Comparison of ENCODE assay signal across 8 cellular contexts in genomic region chr6:20403766-20404640, GRCh38. TPM values are rescaled to one million over a fixed set of nuclear protein-coding genes. Genes with fewer than 3 reads are reported as not detected.
DNase-seq lines count a peak whose midpoint lies in the region; ATAC-seq and TF ChIP-seq lines count a peak whose summit lies in the region.

No MANE protein-coding gene starts in this region.

- ATAC-seq in esophagus mucosa, result no peak

- H3K4me1 Mint-ChIP-seq in activated naive CD4-positive, alpha-beta T cell treated with anti-CD3 and anti-CD28 coated beads for 36 hours (ENCODE audit: low read depth), result peaks cover 37% of the 10 kb centered on the region
- H3K4me1 Mint-ChIP-seq in glutamatergic neuron (ENCODE audit: low read depth, unreplicated experiment), result no peaks in the 10 kb centered on the region

- peak; percentile 23 for DNase-seq in NCI-H1092 treated with DMSO at 0.1 percent for 48 hours (lab: John Stamatoyannopoulos, UW)
- DNase-seq in NCI-H1092 (lab: John Stamatoyannopoulos, UW), result no peak
- peak; percentile 53 for DNase-seq in HT-29 (ENCODE audit: low spot score)
- peak; percentile 73 for DNase-seq in SK-MEL-5 (ENCODE audit: low read depth, low spot score)
- DNase-seq in activated naive CD4-positive, alpha-beta T cell treated with anti-CD3 and anti-CD28 coated beads for 36 hours, result peak; percentile 84
- no peak for DNase-seq in glutamatergic neuron

- in situ Hi-C loops in SK-MEL-5 (cut with HindIII; ENCODE audit: low pct_unique_long_range_greater_than_20kb, low sequenced_read_pairs), result no loop called here

- H3K9me3 Mint-ChIP-seq in activated naive CD4-positive, alpha-beta T cell treated with anti-CD3 and anti-CD28 coated beads for 36 hours, result no peaks in the 10 kb centered on the region
- peaks cover 5% of the 10 kb centered on the region for H3K9me3 Mint-ChIP-seq in glutamatergic neuron (ENCODE audit: unreplicated experiment)

- CTCF ChIA-PET in activated naive CD4-positive, alpha-beta T cell treated with anti-CD3 and anti-CD28 coated beads for 36 hours (lab: Charles Lee), result interaction anchor here (0.5 to 3.0 kb wide), 26 partner anchors 10 to 1455 kb away, joined by 3 to 25 read pairs (median 4); no protein-coding TSS in a partner anchor

- no peaks in the 10 kb centered on the region for H3K4me1 ChIP-seq in rectal smooth muscle tissue (ENCODE audit: control insufficient read depth, insufficient read depth, low read length)

- peak overlapping the region; percentile 68 for H3K27ac ChIP-seq in rectal smooth muscle tissue (ENCODE audit: low read depth, low read length)

- peak overlapping the region; percentile 72 for H3K4me3 ChIP-seq in rectal smooth muscle tissue (ENCODE audit: low read length)

- H3K27ac Mint-ChIP-seq in activated naive CD4-positive, alpha-beta T cell treated with anti-CD3 and anti-CD28 coated beads for 36 hours, result peak overlapping the region; percentile 98
- H3K27ac Mint-ChIP-seq in glutamatergic neuron (ENCODE audit: unreplicated experiment), result peak overlapping the region; percentile 96

- H3K4me3 Mint-ChIP-seq in activated naive CD4-positive, alpha-beta T cell treated with anti-CD3 and anti-CD28 coated beads for 36 hours, result peak overlapping the region; percentile 95
- peak overlapping the region; percentile 100 for H3K4me3 Mint-ChIP-seq in glutamatergic neuron (ENCODE audit: unreplicated experiment)

- no peaks in the 10 kb centered on the region for H3K36me3 ChIP-seq in rectal smooth muscle tissue (ENCODE audit: control insufficient read depth, insufficient read depth, low read length)

- intact Hi-C loops in activated naive CD4-positive, alpha-beta T cell treated with anti-CD3 and anti-CD28 coated beads for 36 hours (cut with micrococcal nuclease), result loop anchor here (1.0 to 10.0 kb wide), 8 partner anchors 12 to 1999 kb away; partner anchors contain the start of genes CDKAL1 and SOX4

- H3K27me3 Mint-ChIP-seq in activated naive CD4-positive, alpha-beta T cell treated with anti-CD3 and anti-CD28 coated beads for 36 hours (ENCODE audit: low read depth), result no peaks in the 10 kb centered on the region
- H3K27me3 Mint-ChIP-seq in glutamatergic neuron (ENCODE audit: unreplicated experiment), result peaks cover 5% of the 10 kb centered on the region

- no peak overlapping the region for H3K9ac ChIP-seq in rectal smooth muscle tissue (ENCODE audit: low read length)

- H3K36me3 Mint-ChIP-seq in activated naive CD4-positive, alpha-beta T cell treated with anti-CD3 and anti-CD28 coated beads for 36 hours (ENCODE audit: low read depth), result peaks cover 30% of the 10 kb centered on the region
- no peaks in the 10 kb centered on the region for H3K36me3 Mint-ChIP-seq in glutamatergic neuron (ENCODE audit: unreplicated experiment)

- no peaks in the 10 kb centered on the region for H3K27me3 ChIP-seq in rectal smooth muscle tissue (ENCODE audit: control insufficient read depth, insufficient read depth, low read length)

- no peak for TF ChIP-seq CTCF in glutamatergic neuron (IDR thresholded peaks at IDR 0.05; ENCODE audit: partially characterized antibody, unreplicated experiment)

RNA-seq across cellular contexts. Expression of gene E2F3, which starts 2.3 kb away (rescaled TPM):
- total RNA-seq in HT-29 (2014; rRNA removed; shearing (Covaris generic)), result 4.2 and 4.6 TPM in 2 replicates
- total RNA-seq in SK-MEL-5 (2014; rRNA removed; shearing (Covaris generic)), result 18.3 and 20.4 TPM in 2 replicates
- 44.2 and 55.3 TPM in 2 replicates for polyA plus RNA-seq in SK-MEL-5 (2015; cell fraction: cytosol; rRNA removed)
- 108 and 116 TPM in 2 replicates for polyA plus RNA-seq in SK-MEL-5 (2015; cell fraction: nucleus; rRNA removed)
- total RNA-seq in activated naive CD4-positive, alpha-beta T cell treated with anti-CD3 and anti-CD28 coated beads for 36 hours, result 10 to 100 TPM; 12.7 to 13.1 TPM
- total RNA-seq in glutamatergic neuron (ENCODE audit: unreplicated experiment), result 10.1 TPM
- total RNA-seq in esophagus mucosa, result 5.0 TPM

Comparison
In these comparisons a context has a peak if more than half of its experiments do, and no peak if none do; other contexts are left out.
1. DNase-seq: peak in NCI-H1092 treated with DMSO at 0.1 percent for 48 hours (single experiment), HT-29 (single experiment), SK-MEL-5 (single experiment) and activated naive CD4-positive, alpha-beta T cell treated with anti-CD3 and anti-CD28 coated beads for 36 hours (single experiment); none in NCI-H1092 (single experiment) and glutamatergic neuron (single experiment).